Comparison of ENCODE assay signal across 8 cellular contexts in the genomic region with DNA sequence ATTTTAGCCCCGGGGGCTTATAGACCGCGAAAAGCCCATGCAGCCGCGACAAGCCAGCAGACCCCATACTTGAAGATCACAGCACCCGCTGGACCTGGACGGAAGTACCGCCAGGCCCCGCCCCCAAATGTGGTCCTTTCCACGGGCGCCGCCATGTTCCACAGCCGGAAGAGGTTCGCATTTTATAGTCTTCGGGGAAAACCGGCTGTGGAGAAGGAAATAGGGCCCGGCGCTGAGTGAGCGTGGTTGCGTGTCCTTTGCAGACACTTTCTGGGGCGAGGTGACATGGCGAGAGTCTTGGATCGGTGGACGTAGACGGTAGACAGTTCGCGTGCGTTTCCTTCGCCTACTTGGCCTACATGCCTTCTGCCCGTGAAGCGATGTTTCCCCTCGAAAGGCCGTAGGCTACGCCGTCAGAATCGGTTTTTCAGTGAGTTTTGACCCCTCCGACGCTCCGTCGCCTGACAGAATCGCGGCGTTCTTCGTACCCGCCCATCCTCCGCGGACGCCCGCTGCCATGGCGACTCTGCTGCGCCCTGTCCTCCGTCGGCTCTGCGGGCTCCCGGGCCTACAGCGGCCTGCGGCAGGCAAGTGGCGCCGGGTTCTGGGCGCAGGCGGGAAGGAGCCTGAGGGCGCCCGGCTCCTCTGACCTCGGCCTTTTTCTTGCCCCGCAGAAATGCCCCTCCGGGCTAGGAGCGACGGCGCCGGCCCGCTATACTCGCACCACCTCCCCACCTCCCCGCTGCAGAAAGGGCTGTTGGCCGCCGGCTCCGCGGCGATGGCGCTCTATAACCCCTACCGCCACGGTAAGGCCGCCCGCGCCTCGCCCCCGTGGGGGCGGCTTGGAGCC. TPM values are rescaled to one million over a fixed set of nuclear protein-coding genes. Genes with fewer than 3 reads are reported as not detected.
DNase-seq lines count a peak whose midpoint lies in the region; ATAC-seq, FAIRE-seq and TF ChIP-seq lines count a peak whose summit lies in the region.

A gene (plus strand): TSS at position 498 of the 850 bp plus-strand sequence. CDS start 20 bp downstream, at position 518.
A gene with protein sequence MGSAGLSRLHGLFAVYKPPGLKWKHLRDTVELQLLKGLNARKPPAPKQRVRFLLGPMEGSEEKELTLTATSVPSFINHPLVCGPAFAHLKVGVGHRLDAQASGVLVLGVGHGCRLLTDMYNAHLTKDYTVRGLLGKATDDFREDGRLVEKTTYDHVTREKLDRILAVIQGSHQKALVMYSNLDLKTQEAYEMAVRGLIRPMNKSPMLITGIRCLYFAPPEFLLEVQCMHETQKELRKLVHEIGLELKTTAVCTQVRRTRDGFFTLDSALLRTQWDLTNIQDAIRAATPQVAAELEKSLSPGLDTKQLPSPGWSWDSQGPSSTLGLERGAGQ (minus strand): TSS at position 106 of the 850 bp plus-strand sequence. CDS start 39 bp downstream, at position 67.

- peak within 1 kb of the TSS; percentile 94 for H3K27ac ChIP-seq in AG04450 (ENCODE audit: low read depth, low read length)
- H3K27ac ChIP-seq in mammary epithelial cell (ENCODE audit: insufficient read depth, low read depth, low read length): peak within 1 kb of the TSS; percentile 88
- peak within 1 kb of the TSS; percentile 85 to 99 for H3K27ac ChIP-seq in small intestine (ENCODE audit: low read depth in 1 of 2, low read length in 1 of 2)

- H3K27me3 ChIP-seq in AG04450 (ENCODE audit: control insufficient read depth, insufficient read depth, low read length) (no peaks in the 10 kb centered on the region), mammary epithelial cell (ENCODE audit: insufficient read depth, low read length) (no peaks in the 10 kb centered on the region), small intestine (ENCODE audit: control insufficient read depth in 2 of 2, insufficient read depth in 2 of 2, low read length in 2 of 2) (no peaks in the 10 kb centered on the region)

- H3K4me1 ChIP-seq in mammary epithelial cell (ENCODE audit: insufficient read depth, low read length) (peaks cover 14% of the 10 kb centered on the region), small intestine (ENCODE audit: control insufficient read depth in 2 of 2, insufficient read depth in 1 of 2, low read depth in 1 of 2, low read length in 1 of 2) (peaks cover 3 to 7% of the 10 kb centered on the region in 2 donors)

- BruUV-seq in mammary epithelial cell (replicated peaks; lab: Mats Ljungman, UMichigan): no TSS peak

- peak within 1 kb of the TSS; percentile 73 for H3K4me2 ChIP-seq in mammary epithelial cell (ENCODE audit: insufficient read depth, low read depth, low read length)

- CTCF ChIA-PET in AG04450 (lab: Charles Lee): no interaction called here
- CTCF ChIA-PET in mammary epithelial cell (lab: Charles Lee; ENCODE audit: low non-redundant PET): no interaction called here

- in situ Hi-C loops in mammary epithelial cell (cut with MboI; ENCODE audit: low sequenced_read_pairs in 2 of 2): no loop called here

- H3K9me3 ChIP-seq in AG04450 (ENCODE audit: control insufficient read depth, insufficient read depth, low read length): no peaks in the 10 kb centered on the region; the same call in 1 of the 2 replicates
- no peaks in the 10 kb centered on the region for H3K9me3 ChIP-seq in mammary epithelial cell (replicated peaks; ENCODE audit: insufficient read depth, low read length)
- no peaks in the 10 kb centered on the region for H3K9me3 ChIP-seq in small intestine (ENCODE audit: control insufficient read depth, low read depth)

- peaks cover 2% of the 10 kb centered on the region for H3K36me3 ChIP-seq in mammary epithelial cell (ENCODE audit: insufficient read depth, low read length)
- peaks cover 0 to 3% of the 10 kb centered on the region in 2 donors for H3K36me3 ChIP-seq in small intestine (ENCODE audit: control insufficient read depth in 2 of 2, insufficient read depth in 2 of 2, low read length in 2 of 2)

- peak within 1 kb of the TSS; percentile 97 for H3K4me3 ChIP-seq in AG04450 (ENCODE audit: low read depth, low read length)
- peak within 1 kb of the TSS; percentile 96 for H3K4me3 ChIP-seq in WI38 (ENCODE audit: low read depth, low read length)
- H3K4me3 ChIP-seq in mammary epithelial cell (replicated peaks in 1 of 3; ENCODE audit: insufficient read depth in 1 of 3, low read depth in 2 of 3, low read length in 3 of 3): peak within 1 kb of the TSS; percentile 68 to 97 (median 68)
- H3K4me3 ChIP-seq in small intestine (ENCODE audit: low read depth in 1 of 2, low read length in 2 of 2): peak within 1 kb of the TSS; percentile 88

- H3K79me2 ChIP-seq in mammary epithelial cell (ENCODE audit: insufficient read depth, low read length): peaks cover 45% of the 10 kb centered on the region

- intact Hi-C loops in mammary epithelial cell (cut with micrococcal nuclease): loop anchor here (1.0 to 5.0 kb wide), 5 partner anchors 15 to 130 kb away; a partner anchor contains a TSS

- peak; percentile 78 for DNase-seq in AG04450 (ENCODE audit: low read depth, low spot score)
- peak; percentile 95 for DNase-seq in NCI-H2227 treated with DMSO at 0.1 percent for 48 hours (lab: John Stamatoyannopoulos, UW)
- peak; percentile 94 for DNase-seq in mammary epithelial cell
- DNase-seq in iPS-NIHi11 (ENCODE audit: low spot score): peak; percentile 95
- peak; percentile 96 for DNase-seq in small intestine

- TF ChIP-seq CTCF in AG04450 (IDR thresholded peaks at IDR 0.05; ENCODE audit: low read depth, low read length): no peak
- TF ChIP-seq CTCF in WI38 (IDR thresholded peaks at IDR 0.05; ENCODE audit: low read depth, low read length): no peak
- no peak for TF ChIP-seq CTCF in mammary epithelial cell (conservative IDR thresholded peaks at IDR 0.05 in 1 of 2, IDR thresholded peaks at IDR 0.05 in 1 of 2; ENCODE audit: extremely low read depth in 1 of 2, insufficient read depth in 1 of 2, low read depth in 1 of 2, low read length in 2 of 2)

- POLR2A ChIA-PET in AG04450 (lab: Yijun Ruan, JAX): no interaction called here

- dilution Hi-C loops in mammary epithelial cell (cut with HindIII; ENCODE audit: low sequenced_read_pairs): no loop called here

- FAIRE-seq in small intestine (lab: Jason Lieb, UNC): no peak

- H4K20me1 ChIP-seq in mammary epithelial cell (ENCODE audit: insufficient read depth, low read length): no peaks in the 10 kb centered on the region

- peak within 1 kb of the TSS; percentile 100 for H2AFZ ChIP-seq in mammary epithelial cell (ENCODE audit: low read depth, low read length)

- WGBS in mammary epithelial cell (ENCODE audit: low coverage, missing lambda C conversion rate): 1% methylated on average over 25 of the region's 87 CpGs
- 0% methylated on average over 74 to 87 of the region's 87 CpGs for WGBS in small intestine, 3 donors

- ATAC-seq in GM18909 (IDR thresholded peaks at IDR 0.05; ENCODE audit: poor library complexity, unreplicated experiment) (peak; percentile 78), HG03159 (IDR thresholded peaks at IDR 0.05; ENCODE audit: unreplicated experiment) (peak; percentile 78)

- peak within 1 kb of the TSS; percentile 95 for H3K9ac ChIP-seq in mammary epithelial cell (ENCODE audit: insufficient read depth, low read length)

RNA-seq across cellular contexts. Expression of the first gene that starts in this region (rescaled TPM):
- polyA plus RNA-seq in AG04450 (2011; rRNA removed) (19.0 and 24.8 TPM in 2 replicates), mammary epithelial cell (39.9 TPM), small intestine (100 to 1,000 TPM in 2 of 3 donors, 10 to 100 TPM in 1; 78.3 to 198 (median 132) TPM)
- 15.4 and 26.2 TPM in 2 replicates for polyA minus RNA-seq in AG04450 (2011; rRNA and poly(A)+ RNA removed)
- total RNA-seq in mammary epithelial cell: 10 to 100 TPM; 32.7 to 33.7 TPM
- 25.3 TPM for polyA minus RNA-seq in mammary epithelial cell

RNA-seq across cellular contexts. Expression of the second gene that starts in this region (rescaled TPM):
- polyA plus RNA-seq in AG04450 (2011; rRNA removed) (15.1 and 20.7 TPM in 2 replicates), mammary epithelial cell (21.3 TPM), small intestine (10 to 100 TPM; 17.0 to 35.3 (median 17.9) TPM)
- 26.2 and 36.7 TPM in 2 replicates for polyA minus RNA-seq in AG04450 (2011; rRNA and poly(A)+ RNA removed)
- 10 to 100 TPM; 14.7 to 28.6 TPM for total RNA-seq in mammary epithelial cell
- polyA minus RNA-seq in mammary epithelial cell: 16.2 TPM

Comparison
In these comparisons a context has a peak if more than half of its experiments do, and no peak if none do; other contexts are left out.
1. Peak in every context shown above with its lines: DNase-seq, ATAC-seq, H3K4me3 ChIP-seq and H3K27ac ChIP-seq.